Comparison of ENCODE assay signal across 9 cellular contexts in the genomic region with DNA sequence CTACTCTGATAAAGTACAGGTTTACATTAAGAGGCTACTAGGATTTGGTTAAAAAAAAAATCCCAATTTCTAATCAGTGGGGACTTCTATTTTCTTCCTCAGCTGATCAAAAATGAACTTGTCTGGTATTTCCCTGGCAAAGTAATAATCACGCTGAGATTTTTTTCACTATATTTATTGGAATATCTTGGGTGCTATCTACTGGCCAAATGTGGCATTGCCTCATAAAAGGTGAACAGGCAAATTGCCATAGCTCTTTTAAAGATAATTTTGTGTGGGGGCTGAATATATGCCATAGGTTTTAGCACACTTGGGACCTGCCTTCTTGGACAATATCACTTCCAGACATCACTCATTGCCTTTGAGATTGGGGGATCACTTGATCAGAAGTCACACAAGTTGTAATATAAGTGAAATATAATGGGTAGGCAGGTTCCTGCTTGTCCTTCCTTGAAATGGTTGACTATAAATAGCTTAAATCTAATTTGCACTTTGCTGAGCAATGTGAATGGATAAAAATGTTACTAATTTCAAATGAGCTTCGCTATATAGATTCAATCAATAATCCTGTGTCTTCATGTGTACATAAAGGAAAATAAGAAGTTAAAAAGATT. TPM values are rescaled to one million over a fixed set of nuclear protein-coding genes. Genes with fewer than 3 reads are reported as not detected.
A peak's percentile ranks its signal among the peaks of the same experiment; 100 is the strongest.
DNase-seq lines count a peak whose midpoint lies in the region; ATAC-seq, FAIRE-seq and TF ChIP-seq lines count a peak whose summit lies in the region.
"Had no signal": no experiment of that assay in that cellular context is flagged by ENCODE, and none has a peak within 500 bp of the region (broad histone marks: within the 10 kb centered on the region; RNA-seq: fewer than 3 reads in every experiment).

No MANE protein-coding gene starts in this region.

- intact Hi-C loops in upper lobe of right lung (cut with DNase I), result no loop called here
- intact Hi-C loops in posterior vena cava (cut with DNase I), result no loop called here

- DNase-seq in AG08395 (ENCODE audit: low spot score), result peak; percentile 26
- DNase-seq in LoVo (ENCODE audit: low spot score), result peak; percentile 34
- no peak for DNase-seq in keratinocyte (ENCODE audit: low read depth, low spot score)
- DNase-seq in upper lobe of right lung, result no peak
- no peak for DNase-seq in posterior vena cava (ENCODE audit: low spot score)

- TF ChIP-seq CTCF in GM12873 (IDR thresholded peaks at IDR 0.05; ENCODE audit: insufficient read depth, low read depth, low read length, missing control alignments) (peak; percentile 59), VCaP (conservative IDR thresholded peaks at IDR 0.05) (peak; percentile 82), keratinocyte (optimal IDR thresholded peaks at IDR 0.05 in 1 of 3, IDR thresholded peaks at IDR 0.05 in 1 of 3, conservative IDR thresholded peaks at IDR 0.05 in 1 of 3; ENCODE audit: extremely low read depth in 1 of 3, insufficient read depth in 2 of 3, low read length in 3 of 3) (peak; percentile 4 to 67 (median 65)), upper lobe of right lung (IDR thresholded peaks at IDR 0.05) (peak; percentile 67)

- H3K27me3 ChIP-seq in keratinocyte (ENCODE audit: control insufficient read depth, extremely low read depth, insufficient read depth, low read length) (no peaks in the 10 kb centered on the region), upper lobe of right lung (peaks cover 8% of the 10 kb centered on the region)

- peak; percentile 29 for FAIRE-seq in keratinocyte (lab: Jason Lieb, UNC)

- H3K27ac ChIP-seq in VCaP (no peak overlapping the region), keratinocyte (ENCODE audit: control insufficient read depth, insufficient read depth, low read length) (no peak overlapping the region), upper lobe of right lung (no peak overlapping the region)

- no peaks in the 10 kb centered on the region for H3K9me1 ChIP-seq in keratinocyte (ENCODE audit: control insufficient read depth, extremely low read depth, insufficient read depth, low read length)

- no peaks in the 10 kb centered on the region for H3K79me2 ChIP-seq in keratinocyte (ENCODE audit: control insufficient read depth, insufficient read depth, low read length)

- H3K4me1 ChIP-seq in keratinocyte (ENCODE audit: control insufficient read depth, extremely low read depth, insufficient read depth, low read length) (peaks cover 4% of the 10 kb centered on the region), upper lobe of right lung (no peaks in the 10 kb centered on the region)

- peak overlapping the region; percentile 35 for H2AFZ ChIP-seq in keratinocyte (ENCODE audit: control insufficient read depth, low read length)

- H3K4me3 ChIP-seq in keratinocyte (ENCODE audit: control insufficient read depth in 2 of 3, extremely low read depth in 1 of 3, insufficient read depth in 2 of 3, low read depth in 1 of 3, low read length in 3 of 3) (no peak overlapping the region), upper lobe of right lung (no peak overlapping the region)

- dilution Hi-C loops in keratinocyte (cut with MboI; ENCODE audit: extremely low pct_ligation_motif_present, low sequenced_read_pairs), result no loop called here

- peak overlapping the region; percentile 17 for H3K4me2 ChIP-seq in keratinocyte (ENCODE audit: control insufficient read depth, extremely low read depth, insufficient read depth, low read depth, low read length)

- H3K9ac ChIP-seq in keratinocyte (ENCODE audit: control insufficient read depth, extremely low read depth, insufficient read depth, low read length), result no peak overlapping the region

- H3K36me3 ChIP-seq in keratinocyte (ENCODE audit: control insufficient read depth in 2 of 2, extremely low read depth in 1 of 2, insufficient read depth in 2 of 2, low read length in 2 of 2), result no peaks in the 10 kb centered on the region
- H3K36me3 ChIP-seq in upper lobe of right lung, result no peaks in the 10 kb centered on the region

- peak; percentile 27 for ATAC-seq in upper lobe of right lung
- no peak for ATAC-seq in HG03135 (IDR thresholded peaks at IDR 0.05; ENCODE audit: unreplicated experiment)

- H3K9me3 ChIP-seq in keratinocyte (ENCODE audit: control insufficient read depth, low read depth, low read length) (no peaks in the 10 kb centered on the region), upper lobe of right lung (no peaks in the 10 kb centered on the region)

- no peaks in the 10 kb centered on the region for H4K20me1 ChIP-seq in keratinocyte (ENCODE audit: control insufficient read depth, extremely low read depth, insufficient read depth, low read length)

RNA-seq across cellular contexts. Expression of gene NXPH2, which starts 7.0 kb away (rescaled TPM):
- not detected in 3 replicates for polyA plus RNA-seq in keratinocyte
- polyA plus RNA-seq in keratinocyte (2011; ENCODE audit: low read depth), result not detected
- not detected in 2 replicates for polyA plus RNA-seq in keratinocyte (2011; cell fraction: cytosol; rRNA removed)
- not detected in 2 replicates for polyA plus RNA-seq in keratinocyte (2011; cell fraction: nucleus; rRNA removed)
- not detected in 2 replicates for polyA plus RNA-seq in keratinocyte (2012; ENCODE audit: low replicate concordance)
- polyA minus RNA-seq in keratinocyte, result not detected in 3 replicates
- polyA minus RNA-seq in keratinocyte (2011; cell fraction: cytosol; rRNA and poly(A)+ RNA removed), result not detected
- not detected in 2 replicates for polyA minus RNA-seq in keratinocyte (2011; cell fraction: nucleus; rRNA and poly(A)+ RNA removed)
- total RNA-seq in upper lobe of right lung (not detected), posterior vena cava (not detected)
- polyA plus RNA-seq: esophagus had no signal

Comparison
In these comparisons a context has a peak if more than half of its experiments do, and no peak if none do; other contexts are left out.
1. DNase-seq: peak in AG08395 (single experiment) and LoVo (single experiment); none in keratinocyte (single experiment), upper lobe of right lung (single experiment) and posterior vena cava (single experiment).
2. Peak in every context shown above with its lines, with median percentiles within 50 percentile points of each other: CTCF ChIP-seq.